In the genomic region with DNA sequence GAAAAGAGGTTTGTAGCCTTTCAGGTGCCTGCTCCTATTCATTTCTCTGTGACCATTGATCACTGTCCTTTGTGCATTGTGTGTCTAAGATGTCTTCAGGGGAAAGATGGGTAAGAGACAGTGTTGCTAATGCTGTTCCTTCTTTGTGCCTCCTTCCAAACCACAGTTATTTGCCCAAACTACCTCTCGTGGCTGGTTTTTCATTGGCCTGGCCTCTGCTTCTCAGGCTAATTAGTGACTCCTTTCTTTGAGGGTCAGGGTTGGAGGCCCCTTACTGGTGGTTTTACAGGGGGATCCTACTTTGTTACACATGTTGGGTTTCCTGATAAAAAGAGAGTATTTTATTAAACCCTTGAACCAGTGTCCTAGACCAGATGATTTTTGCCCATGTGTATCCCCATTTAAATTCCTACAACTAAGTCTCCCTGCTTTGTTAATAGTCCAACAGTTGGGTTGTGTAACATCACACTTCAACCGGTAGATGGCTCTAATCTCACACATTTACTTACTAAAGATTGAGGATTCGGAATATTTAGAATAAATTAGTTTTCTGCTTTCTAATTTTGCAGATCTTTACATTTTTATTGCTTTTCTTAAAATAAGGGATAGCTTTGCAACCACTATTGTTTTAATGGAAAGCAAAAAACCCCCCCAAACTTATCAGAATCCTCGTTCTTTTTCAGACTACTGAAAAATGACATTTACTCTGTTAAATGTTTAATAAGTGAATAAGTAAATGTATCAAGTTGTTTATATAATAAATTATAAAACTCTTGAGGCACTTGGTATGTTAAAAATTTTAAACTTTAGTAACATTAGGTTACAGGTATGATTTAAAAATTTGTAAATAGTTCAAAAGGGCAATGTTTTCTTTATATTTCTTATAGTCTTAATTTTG, we compare ENCODE assay signal across 1 cellular context.
TF ChIP-seq lines count a peak whose summit lies in the region.

No MANE protein-coding gene starts in this region.

TF ChIP-seq in GM12878, 131 proteins besides CTCF, POLR2A, EP300 and RAD21:
- TF ChIP-seq CHD4 (IDR thresholded peaks at IDR 0.05) (no peak), MXI1 (IDR thresholded peaks at IDR 0.05; ENCODE audit: low read depth, low read length) (peak; percentile 42; the same call in 1 of the 2 replicates), RAD51 (IDR thresholded peaks at IDR 0.05) (no peak), RB1 (IDR thresholded peaks at IDR 0.05; ENCODE audit: borderline replicate concordance) (0 out of 2 replicates have a peak, but pooled peaks have one; percentile 37), SMC3 (IDR thresholded peaks at IDR 0.05; ENCODE audit: borderline replicate concordance, low read length) (peak; percentile 62; the same call in 1 of the 2 replicates), HDAC6 (IDR thresholded peaks at IDR 0.05; ENCODE audit: unreplicated experiment) (no peak)
- TF ChIP-seq, protein P1, sequence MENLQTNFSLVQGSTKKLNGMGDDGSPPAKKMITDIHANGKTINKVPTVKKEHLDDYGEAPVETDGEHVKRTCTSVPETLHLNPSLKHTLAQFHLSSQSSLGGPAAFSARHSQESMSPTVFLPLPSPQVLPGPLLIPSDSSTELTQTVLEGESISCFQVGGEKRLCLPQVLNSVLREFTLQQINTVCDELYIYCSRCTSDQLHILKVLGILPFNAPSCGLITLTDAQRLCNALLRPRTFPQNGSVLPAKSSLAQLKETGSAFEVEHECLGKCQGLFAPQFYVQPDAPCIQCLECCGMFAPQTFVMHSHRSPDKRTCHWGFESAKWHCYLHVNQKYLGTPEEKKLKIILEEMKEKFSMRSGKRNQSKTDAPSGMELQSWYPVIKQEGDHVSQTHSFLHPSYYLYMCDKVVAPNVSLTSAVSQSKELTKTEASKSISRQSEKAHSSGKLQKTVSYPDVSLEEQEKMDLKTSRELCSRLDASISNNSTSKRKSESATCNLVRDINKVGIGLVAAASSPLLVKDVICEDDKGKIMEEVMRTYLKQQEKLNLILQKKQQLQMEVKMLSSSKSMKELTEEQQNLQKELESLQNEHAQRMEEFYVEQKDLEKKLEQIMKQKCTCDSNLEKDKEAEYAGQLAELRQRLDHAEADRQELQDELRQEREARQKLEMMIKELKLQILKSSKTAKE (IDR thresholded peaks at IDR 0.05; ENCODE audit: low read depth, poor library complexity, severe bottlenecking), result peak; percentile 48
- TF ChIP-seq, protein P2, sequence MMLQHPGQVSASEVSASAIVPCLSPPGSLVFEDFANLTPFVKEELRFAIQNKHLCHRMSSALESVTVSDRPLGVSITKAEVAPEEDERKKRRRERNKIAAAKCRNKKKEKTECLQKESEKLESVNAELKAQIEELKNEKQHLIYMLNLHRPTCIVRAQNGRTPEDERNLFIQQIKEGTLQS (IDR thresholded peaks at IDR 0.05; ENCODE audit: borderline replicate concordance, extremely low read depth, low read depth, low read length), result no peak
- TF ChIP-seq, protein P3, sequence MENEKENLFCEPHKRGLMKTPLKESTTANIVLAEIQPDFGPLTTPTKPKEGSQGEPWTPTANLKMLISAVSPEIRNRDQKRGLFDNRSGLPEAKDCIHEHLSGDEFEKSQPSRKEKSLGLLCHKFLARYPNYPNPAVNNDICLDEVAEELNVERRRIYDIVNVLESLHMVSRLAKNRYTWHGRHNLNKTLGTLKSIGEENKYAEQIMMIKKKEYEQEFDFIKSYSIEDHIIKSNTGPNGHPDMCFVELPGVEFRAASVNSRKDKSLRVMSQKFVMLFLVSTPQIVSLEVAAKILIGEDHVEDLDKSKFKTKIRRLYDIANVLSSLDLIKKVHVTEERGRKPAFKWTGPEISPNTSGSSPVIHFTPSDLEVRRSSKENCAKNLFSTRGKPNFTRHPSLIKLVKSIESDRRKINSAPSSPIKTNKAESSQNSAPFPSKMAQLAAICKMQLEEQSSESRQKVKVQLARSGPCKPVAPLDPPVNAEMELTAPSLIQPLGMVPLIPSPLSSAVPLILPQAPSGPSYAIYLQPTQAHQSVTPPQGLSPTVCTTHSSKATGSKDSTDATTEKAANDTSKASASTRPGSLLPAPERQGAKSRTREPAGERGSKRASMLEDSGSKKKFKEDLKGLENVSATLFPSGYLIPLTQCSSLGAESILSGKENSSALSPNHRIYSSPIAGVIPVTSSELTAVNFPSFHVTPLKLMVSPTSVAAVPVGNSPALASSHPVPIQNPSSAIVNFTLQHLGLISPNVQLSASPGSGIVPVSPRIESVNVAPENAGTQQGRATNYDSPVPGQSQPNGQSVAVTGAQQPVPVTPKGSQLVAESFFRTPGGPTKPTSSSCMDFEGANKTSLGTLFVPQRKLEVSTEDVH (IDR thresholded peaks at IDR 0.05; ENCODE audit: low read depth, partially characterized antibody), result no peak
